In genomic region chr9:6715755-6716643, GRCh38 we compare ENCODE assay signal across 9 cellular contexts. TPM values are rescaled to one million over a fixed set of nuclear protein-coding genes. Genes with fewer than 3 reads are reported as not detected.
A peak's percentile ranks its signal among the peaks of the same experiment; 100 is the strongest.
DNase-seq lines count a peak whose midpoint lies in the region; ATAC-seq and TF ChIP-seq lines count a peak whose summit lies in the region.
"Had no signal": no experiment of that assay in that cellular context is flagged by ENCODE, and none has a peak within 500 bp of the region (broad histone marks: within the 10 kb centered on the region; RNA-seq: fewer than 3 reads in every experiment).

No MANE protein-coding gene starts in this region.

- intact Hi-C loops in HCT116 (cut with micrococcal nuclease): no loop called here

- ATAC-seq in HCT116 (peak; percentile 93), upper lobe of left lung (ENCODE audit: low FRiP score in 2 of 2) (peak; percentile 83 to 89)
- ATAC-seq in activated T-cell treated with anti-CD3 and anti-CD28 coated beads, Interleukin-2, amount 50 U/mL, for 72 hours (replicated peaks in 1 of 2): peak; percentile 91 to 93

- no peaks in the 10 kb centered on the region for H3K27me3 ChIP-seq in DOHH2 (ENCODE audit: control insufficient read depth, low read length)
- H3K27me3 ChIP-seq in HCT116 (ENCODE audit: insufficient read depth, low read length): no peaks in the 10 kb centered on the region
- no peaks in the 10 kb centered on the region for H3K27me3 ChIP-seq in upper lobe of left lung
- H3K27me3 ChIP-seq: SJSA1 had no signal

- TF ChIP-seq POLR2A in HCT116 (IDR thresholded peaks at IDR 0.05; ENCODE audit: borderline replicate concordance, extremely low read depth, insufficient read depth, insufficient read length) (peak; percentile 42), upper lobe of left lung (IDR thresholded peaks at IDR 0.05) (peak in 1 of 4 donors; percentile 72)

- H3K9ac ChIP-seq in HCT116 (ENCODE audit: low read length): peak overlapping the region; percentile 67

- H3K36me3 ChIP-seq in DOHH2 (ENCODE audit: control insufficient read depth, low read length) (peaks cover 15% of the 10 kb centered on the region), HCT116 (ENCODE audit: control insufficient read depth in 1 of 2, insufficient read depth in 2 of 2, low read length in 2 of 2) (no peaks in the 10 kb centered on the region), upper lobe of left lung (no peaks in the 10 kb centered on the region)
- H3K36me3 ChIP-seq: SJSA1 had no signal

- no peaks in the 10 kb centered on the region for H3K27me3 Mint-ChIP-seq in activated T-cell treated with anti-CD3 and anti-CD28 coated beads, Interleukin-2, amount 50 U/mL, for 72 hours (ENCODE audit: low read depth)
- no peaks in the 10 kb centered on the region for H3K27me3 Mint-ChIP-seq in progenitor cell of endocrine pancreas

- 28 to 39% methylated on average over 43 to 61 of the region's 61 CpGs for WGBS in upper lobe of left lung, 2 donors

- H3K79me2 ChIP-seq in DOHH2 (ENCODE audit: control insufficient read depth, low read length) (peaks cover 19% of the 10 kb centered on the region), HCT116 (ENCODE audit: insufficient read depth, low read length) (no peaks in the 10 kb centered on the region)

- H3F3A ChIP-seq in DOHH2 (ENCODE audit: control insufficient read depth, insufficient read depth): peaks cover 15% of the 10 kb centered on the region

- POLR2A ChIA-PET in HCT116 (lab: Charles Lee): interaction anchor here (0.6 to 0.9 kb wide), 3 partner anchors 19 to 360 kb away, joined by 3 to 5 read pairs (median 3); partner anchors contain the start of gene KDM4C

- TF ChIP-seq RAD21 in HCT116 (IDR thresholded peaks at IDR 0.05; ENCODE audit: low read depth): no peak

- peak overlapping the region; percentile 22 for H2AFZ ChIP-seq in HCT116 (ENCODE audit: low read depth, low read length, poor library complexity, severe bottlenecking)

- TF ChIP-seq CTCF in DOHH2 (IDR thresholded peaks at IDR 0.05; ENCODE audit: low read depth, low read length, poor library complexity, severe bottlenecking) (no peak), HCT116 (IDR thresholded peaks at IDR 0.05 in 2 of 3, conservative IDR thresholded peaks at IDR 0.05 in 1 of 3; ENCODE audit: borderline replicate concordance in 1 of 3, insufficient read depth in 1 of 3, low read depth in 2 of 3, low read length in 2 of 3) (no peak), fibroblast of the aortic adventitia (IDR thresholded peaks at IDR 0.05; ENCODE audit: insufficient read depth, low read length) (no peak), progenitor cell of endocrine pancreas (IDR thresholded peaks at IDR 0.05; ENCODE audit: unreplicated experiment) (no peak), upper lobe of left lung (IDR thresholded peaks at IDR 0.05) (no peak)

- H3K4me1 ChIP-seq in DOHH2 (ENCODE audit: control insufficient read depth, low read length): peaks cover 32% of the 10 kb centered on the region
- peaks cover 0 to 12% of the 10 kb centered on the region in 2 experiments; a peak in 1 of 4 replicates for H3K4me1 ChIP-seq in HCT116 (ENCODE audit: control insufficient read depth in 1 of 2, insufficient read depth in 2 of 2, low read length in 2 of 2)
- H3K4me1 ChIP-seq in upper lobe of left lung: peaks cover 0 to 10% (median 6%) of the 10 kb centered on the region in 4 donors
- H3K4me1 ChIP-seq: SJSA1 had no signal

- BruUV-seq in HCT116 (replicated peaks; lab: Mats Ljungman, UMichigan): TSS peak; percentile 91

- H3K36me3 Mint-ChIP-seq in activated T-cell treated with anti-CD3 and anti-CD28 coated beads, Interleukin-2, amount 50 U/mL, for 72 hours (ENCODE audit: insufficient read depth in 2 of 2): peaks cover 0 to 2% of the 10 kb centered on the region in 2 donors
- H3K36me3 Mint-ChIP-seq in progenitor cell of endocrine pancreas (ENCODE audit: insufficient read depth): no peaks in the 10 kb centered on the region

- no peaks in the 10 kb centered on the region for H4K20me1 ChIP-seq in DOHH2 (ENCODE audit: control insufficient read depth, insufficient read depth, low read depth, low read length)
- H4K20me1 ChIP-seq in HCT116 (ENCODE audit: insufficient read depth): no peaks in the 10 kb centered on the region

- RAD21 ChIA-PET in HCT116 (lab: Charles Lee; ENCODE audit: low non-redundant PET in 1 of 2, low total read pairs in 2 of 2, uncharacterized antibody in 2 of 2, unreplicated experiment in 2 of 2): no interaction called here

- H3K4me1 Mint-ChIP-seq in activated T-cell treated with anti-CD3 and anti-CD28 coated beads, Interleukin-2, amount 50 U/mL, for 72 hours (ENCODE audit: low read depth): no peaks in the 10 kb centered on the region
- H3K4me1 Mint-ChIP-seq in progenitor cell of endocrine pancreas (ENCODE audit: low read depth): no peaks in the 10 kb centered on the region

- peak; percentile 56 for DNase-seq in HCT116 (ENCODE audit: low read depth, low spot score)
- DNase-seq in NCI-H345 (lab: John Stamatoyannopoulos, UW): peak; percentile 88
- DNase-seq in activated T-cell treated with anti-CD3 and anti-CD28 coated beads, Interleukin-2, amount 50 U/mL, for 72 hours: peak; percentile 74 to 75
- no peak for DNase-seq in fibroblast of the aortic adventitia (ENCODE audit: low read depth)
- DNase-seq in progenitor cell of endocrine pancreas (ENCODE audit: low spot score, unreplicated experiment): peak; percentile 10
- peak; percentile 78 to 94 for DNase-seq in upper lobe of left lung
- no peak for DNase-seq in SIG-M5 (lab: John Stamatoyannopoulos, UW)

- H3K9me3 Mint-ChIP-seq in activated T-cell treated with anti-CD3 and anti-CD28 coated beads, Interleukin-2, amount 50 U/mL, for 72 hours: no peaks in the 10 kb centered on the region
- H3K9me3 Mint-ChIP-seq in progenitor cell of endocrine pancreas (ENCODE audit: low read depth): no peaks in the 10 kb centered on the region

- H3K9me3 ChIP-seq in DOHH2 (ENCODE audit: control insufficient read depth, insufficient read depth, low read length) (no peaks in the 10 kb centered on the region), HCT116 (ENCODE audit: control insufficient read depth in 1 of 2, insufficient read depth in 1 of 2, low read depth in 1 of 2, low read length in 2 of 2) (no peaks in the 10 kb centered on the region), upper lobe of left lung (no peaks in the 10 kb centered on the region)
- H3K9me3 ChIP-seq: SJSA1 had no signal

- no peaks in the 10 kb centered on the region for H3K9me2 ChIP-seq in DOHH2 (replicated peaks; ENCODE audit: control insufficient read depth, low read length)
- no peaks in the 10 kb centered on the region for H3K9me2 ChIP-seq in HCT116 (ENCODE audit: insufficient read depth)

- TF ChIP-seq EP300 in upper lobe of left lung (IDR thresholded peaks at IDR 0.05): no peak

- CTCF ChIA-PET in HCT116 (lab: Charles Lee): interaction anchor here (2.1 kb wide), 1 partner anchor 23 kb away, joined by 5 read pairs; no protein-coding TSS in a partner anchor

- H3K4me3 Mint-ChIP-seq in activated T-cell treated with anti-CD3 and anti-CD28 coated beads, Interleukin-2, amount 50 U/mL, for 72 hours: peak overlapping the region; percentile 86 to 89
- H3K4me3 Mint-ChIP-seq in progenitor cell of endocrine pancreas (ENCODE audit: low read depth): peak overlapping the region; percentile 63

- H3K4me2 ChIP-seq in DOHH2 (ENCODE audit: low read length) (peak overlapping the region; percentile 99), HCT116 (ENCODE audit: low read length) (peak overlapping the region; percentile 79)

- peak overlapping the region; percentile 72 for H3K27ac Mint-ChIP-seq in activated T-cell treated with anti-CD3 and anti-CD28 coated beads, Interleukin-2, amount 50 U/mL, for 72 hours
- H3K27ac Mint-ChIP-seq in progenitor cell of endocrine pancreas: peak overlapping the region; percentile 77

- H3K4me3 ChIP-seq in DOHH2 (ENCODE audit: low read length): peak overlapping the region; percentile 83
- peak overlapping the region; percentile 54 for H3K4me3 ChIP-seq in HCT116 (replicated peaks in 1 of 2; ENCODE audit: low read depth in 1 of 2, low read length in 2 of 2)
- peak overlapping the region; percentile 57 for H3K4me3 ChIP-seq in fibroblast of the aortic adventitia (ENCODE audit: low read depth, low read length)
- peak overlapping the region in 3 of 4 donors; percentile 36 to 58 (median 48) for H3K4me3 ChIP-seq in upper lobe of left lung
- H3K4me3 ChIP-seq: SJSA1 had no signal

- H3K27ac ChIP-seq in DOHH2 (ENCODE audit: low read depth, low read length) (peak overlapping the region; percentile 74), HCT116 (ENCODE audit: low read depth, low read length) (peak overlapping the region; percentile 81), upper lobe of left lung (peak overlapping the region in 1 of 4 donors; percentile 76)
- H3K27ac ChIP-seq: SJSA1 had no signal

TF ChIP-seq in HCT116, 20 proteins besides CTCF, POLR2A, EP300 and RAD21 (continues in another document):
- TF ChIP-seq SIN3A (IDR thresholded peaks at IDR 0.05; ENCODE audit: low read depth): peak; percentile 58
- TF ChIP-seq YY1 (IDR thresholded peaks at IDR 0.05; ENCODE audit: extremely low read depth, insufficient replicate concordance, low read depth, low read length): peak; percentile 83

RNA-seq across cellular contexts. Expression of gene KDM4C, which starts 41.8 kb away (rescaled TPM):
- total RNA-seq in HCT116 (2021; ENCODE audit: unreplicated experiment) (16.8 TPM), fibroblast of the aortic adventitia (ENCODE audit: low replicate concordance) (18.3 and 25.1 TPM in 2 replicates), progenitor cell of endocrine pancreas (26.6 and 29.5 TPM in 2 replicates), upper lobe of left lung (10 to 100 TPM; 31.6 to 96.4 (median 41.2) TPM)
- polyA plus RNA-seq in HCT116 (2012): 13.6 and 16.7 TPM in 2 replicates
- 10 to 100 TPM; 42.9 to 46.7 TPM for total RNA-seq in activated T-cell treated with anti-CD3 and anti-CD28 coated beads, Interleukin-2, amount 50 U/mL, for 72 hours

Comparison
In these comparisons a context has a peak if more than half of its experiments do, and no peak if none do; other contexts are left out.
1. DNase-seq: peak in HCT116 (single experiment), NCI-H345 (single experiment), activated T-cell treated with anti-CD3 and anti-CD28 coated beads, Interleukin-2, amount 50 U/mL, for 72 hours (2 of 2), progenitor cell of endocrine pancreas (single experiment) and upper lobe of left lung (2 of 2); none in fibroblast of the aortic adventitia (single experiment) and SIG-M5 (single experiment).
2. Peak in every context shown above with its lines, with median percentiles within 50 percentile points of each other: H3K4me3 ChIP-seq and ATAC-seq.